In genomic region chr4:113442821-113443220, GRCh38 we compare ENCODE assay signal across 20 cellular contexts.
"Had no signal": no experiment of that assay in that cellular context is flagged by ENCODE, and none has a peak within 500 bp of the region (broad histone marks: within the 10 kb centered on the region; RNA-seq: fewer than 3 reads in every experiment).

No MANE protein-coding gene starts in this region.

- H3K27ac ChIP-seq: lower lobe of right lung, parathyroid adenoma, stomach, suprapubic skin, tibial nerve had no signal

- H3K4me3 ChIP-seq: lower lobe of right lung, stomach, suprapubic skin, tibial nerve had no signal

- H3K4me1 ChIP-seq: parathyroid adenoma had no signal

- H3K36me3 ChIP-seq: lower lobe of right lung, stomach, suprapubic skin, tibial nerve had no signal

- DNase-seq: activated CD4-positive, alpha-beta memory T cell treated with anti-CD3 and anti-CD28 coated beads, Interleukin-2, amount 10 ng/mL, durations not matched to agents 7 days and 5 days; activated CD4-positive, alpha-beta T cell treated with anti-CD3 and anti-CD28 coated beads, Interleukin-2, amount 10 ng/mL, durations not matched to agents 24 days and 14 days; activated CD4-positive, CD25-positive, alpha-beta regulatory T cell; activated effector memory CD4-positive, alpha-beta T cell treated with anti-CD3 and anti-CD28 coated beads, Interleukin-2, amount 50 U/mL, for 16 hours; activated naive CD4-positive, alpha-beta T cell treated with anti-CD3 and anti-CD28 coated beads, Interleukin-2, amount 10 ng/mL, durations not matched to agents 7 days and 5 days; activated T-cell treated with anti-CD3 and anti-CD28 coated beads for 4 hours; effector CD4-positive, alpha-beta T cell; erythroblast; foreskin fibroblast; lower lobe of right lung; naive B cell; nucleus accumbens; right cardiac atrium; stimulated activated CD4-positive, alpha-beta T cell treated with anti-CD3 and anti-CD28 coated beads, Interleukin-12 subunit alpha, Interleukin-12 subunit beta, amount 100 ng/mL, for 4 hours; stomach had no signal

- H2AFZ ChIP-seq: parathyroid adenoma had no signal

- H3K79me2 ChIP-seq: parathyroid adenoma had no signal

- ATAC-seq: left lobe of liver; lower lobe of right lung; right cardiac atrium; stimulated activated effector memory CD8-positive, alpha-beta T cell treated with anti-CD3 and anti-CD28 coated beads, Interleukin-12 subunit alpha, Interleukin-12 subunit beta, amount 100 ng/mL, for 72 hours had no signal

- H3K27me3 ChIP-seq: stomach, suprapubic skin, tibial nerve had no signal
